ENCODE assay signal across 13 cellular contexts in the genomic region with DNA sequence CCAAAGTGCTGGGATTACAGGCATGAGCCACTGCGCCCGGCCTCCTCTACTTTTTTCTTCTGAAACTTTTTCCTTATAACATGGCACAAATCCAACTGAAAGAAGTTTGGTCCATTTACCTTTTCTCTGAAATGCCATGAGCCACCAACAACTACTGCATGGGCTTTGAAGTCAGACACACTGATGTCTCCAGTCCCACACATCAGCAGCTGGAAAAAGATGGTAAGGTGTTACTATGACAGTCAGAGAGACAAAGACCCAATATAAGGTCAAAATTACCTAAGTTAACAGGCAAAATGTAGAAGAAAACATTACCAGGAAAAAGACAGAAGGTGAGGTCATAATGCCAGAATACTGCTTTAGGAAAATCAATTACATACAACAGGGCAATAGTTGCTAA. TPM values are rescaled to one million over a fixed set of nuclear protein-coding genes. Genes with fewer than 3 reads are reported as not detected.
A peak's percentile ranks its signal among the peaks of the same experiment; 100 is the strongest.
DNase-seq lines count a peak whose midpoint lies in the region; ATAC-seq and TF ChIP-seq lines count a peak whose summit lies in the region.
"Had no signal": no experiment of that assay in that cellular context is flagged by ENCODE, and none has a peak within 500 bp of the region (broad histone marks: within the 10 kb centered on the region; RNA-seq: fewer than 3 reads in every experiment).

No MANE protein-coding gene starts in this region.

- peaks cover 65% of the 10 kb centered on the region for H3K36me3 Mint-ChIP-seq in activated naive CD8-positive, alpha-beta T cell treated with anti-CD3 and anti-CD28 coated beads, Interleukin-2, amount 50 U/mL, for 24 hours (ENCODE audit: low read depth)

- CTCF ChIA-PET in A673 (lab: Charles Lee) = no interaction called here

- H3K27ac ChIP-seq in heart left ventricle (peak overlapping the region in 7 of 12 donors; percentile 11 to 59 (median 47)), gastrocnemius medialis (peak overlapping the region; percentile 80 to 88 (median 87)), A673 (ENCODE audit: low read depth, low read length, poor library complexity, severe bottlenecking) (no peak overlapping the region)
- H3K27ac ChIP-seq: BLaER1 treated with 17β-estradiol and CSF1 and Interleukin-3, amounts not matched to agents 10 nM and 100 nM had no signal

- H3K36me3 ChIP-seq in heart left ventricle (peaks cover 0 to 98% (median 88%) of the 10 kb centered on the region in 9 donors), gastrocnemius medialis (peaks cover 0 to 36% of the 10 kb centered on the region in 2 donors), A673 (ENCODE audit: insufficient read depth, low read length, poor library complexity, severe bottlenecking) (peaks cover 40% of the 10 kb centered on the region)

- POLR2A ChIA-PET in A673 (lab: Charles Lee; ENCODE audit: low non-redundant PET) = no interaction called here

- TF ChIP-seq POLR2A in heart left ventricle (IDR thresholded peaks at IDR 0.05) (no peak), gastrocnemius medialis (IDR thresholded peaks at IDR 0.05) (no peak)

- no peak for TF ChIP-seq CTCF in heart left ventricle (IDR thresholded peaks at IDR 0.05)
- no peak for TF ChIP-seq CTCF in gastrocnemius medialis (IDR thresholded peaks at IDR 0.05 in 4 of 5, conservative IDR thresholded peaks at IDR 0.05 in 1 of 5)
- no peak for TF ChIP-seq CTCF in A673 (conservative IDR thresholded peaks at IDR 0.05; ENCODE audit: low read depth, low read length)

- BruUV-seq in A673 (replicated peaks; lab: Mats Ljungman, UMichigan) = no TSS peak

- H3K9me3 Mint-ChIP-seq in activated naive CD8-positive, alpha-beta T cell treated with anti-CD3 and anti-CD28 coated beads, Interleukin-2, amount 50 U/mL, for 24 hours = no peaks in the 10 kb centered on the region
- H3K9me3 Mint-ChIP-seq: CD4-positive, CD25-positive, alpha-beta regulatory T cell had no signal

- H3K4me1 Mint-ChIP-seq in activated naive CD8-positive, alpha-beta T cell treated with anti-CD3 and anti-CD28 coated beads, Interleukin-2, amount 50 U/mL, for 24 hours = peaks cover 30% of the 10 kb centered on the region
- H3K4me1 Mint-ChIP-seq: CD4-positive, CD25-positive, alpha-beta regulatory T cell had no signal

- peak overlapping the region; percentile 55 for H3K27ac Mint-ChIP-seq in activated naive CD8-positive, alpha-beta T cell treated with anti-CD3 and anti-CD28 coated beads, Interleukin-2, amount 50 U/mL, for 24 hours

- H3K27me3 ChIP-seq in heart left ventricle = no peaks in the 10 kb centered on the region
- H3K27me3 ChIP-seq in gastrocnemius medialis = no peaks in the 10 kb centered on the region
- H3K27me3 ChIP-seq in A673 (replicated peaks; ENCODE audit: insufficient read depth, low read depth, low read length, poor library complexity) = no peaks in the 10 kb centered on the region
- H3K27me3 ChIP-seq: BLaER1 treated with 17β-estradiol and CSF1 and Interleukin-3, amounts not matched to agents 10 nM and 100 nM had no signal

- DNase-seq in heart left ventricle (no peak), left ventricle myocardium superior (no peak), gastrocnemius medialis (no peak), A673 (ENCODE audit: low spot score) (no peak), NCI-H1694 treated with DMSO at 0.1 percent for 48 hours (lab: John Stamatoyannopoulos, UW) (no peak)
- DNase-seq in activated naive CD8-positive, alpha-beta T cell treated with anti-CD3 and anti-CD28 coated beads, Interleukin-2, amount 50 U/mL, for 24 hours = no peak
- no peak for DNase-seq in stimulated activated CD4-positive, alpha-beta T cell treated with anti-CD3 and anti-CD28 coated beads, Interleukin-4, amount 100 ng/mL, for 24 hours
- DNase-seq: 8988T; ACHN; CD4-positive, CD25-positive, alpha-beta regulatory T cell; DMS53 had no signal

- no peak overlapping the region for H3K4me3 ChIP-seq in heart left ventricle
- no peak overlapping the region for H3K4me3 ChIP-seq in gastrocnemius medialis
- H3K4me3 ChIP-seq in A673 (ENCODE audit: low read depth, low read length, poor library complexity, severe bottlenecking) = no peak overlapping the region
- H3K4me3 ChIP-seq: BLaER1 treated with 17β-estradiol and CSF1 and Interleukin-3, amounts not matched to agents 10 nM and 100 nM; HAP-1 had no signal

- H3K9me3 ChIP-seq in heart left ventricle = no peaks in the 10 kb centered on the region
- H3K9me3 ChIP-seq in gastrocnemius medialis = no peaks in the 10 kb centered on the region
- no peaks in the 10 kb centered on the region for H3K9me3 ChIP-seq in A673 (ENCODE audit: low read depth, low read length, poor library complexity, severe bottlenecking)
- H3K9me3 ChIP-seq: BLaER1 treated with 17β-estradiol and CSF1 and Interleukin-3, amounts not matched to agents 10 nM and 100 nM; HAP-1 had no signal

- peaks cover 0 to 30% (median 10%) of the 10 kb centered on the region in 12 donors for H3K4me1 ChIP-seq in heart left ventricle
- H3K4me1 ChIP-seq in gastrocnemius medialis = peaks cover 34 to 58% of the 10 kb centered on the region in 2 donors
- no peaks in the 10 kb centered on the region for H3K4me1 ChIP-seq in A673 (ENCODE audit: insufficient read depth, low read length, poor library complexity, severe bottlenecking)
- H3K4me1 ChIP-seq: BLaER1 treated with 17β-estradiol and CSF1 and Interleukin-3, amounts not matched to agents 10 nM and 100 nM; HAP-1 had no signal

- in situ Hi-C loops in gastrocnemius medialis (cut with MboI; ENCODE audit: low sequenced_read_pairs in 4 of 4) = no loop called here

- ATAC-seq in heart left ventricle = no peak
- no peak for ATAC-seq in left ventricle myocardium superior
- peak; percentile 57 for ATAC-seq in activated naive CD8-positive, alpha-beta T cell treated with anti-CD3 and anti-CD28 coated beads, Interleukin-2, amount 50 U/mL, for 24 hours
- ATAC-seq in gastrocnemius medialis = no peak

- H3K4me3 Mint-ChIP-seq in activated naive CD8-positive, alpha-beta T cell treated with anti-CD3 and anti-CD28 coated beads, Interleukin-2, amount 50 U/mL, for 24 hours = no peak overlapping the region
- H3K4me3 Mint-ChIP-seq: CD4-positive, CD25-positive, alpha-beta regulatory T cell had no signal

- intact Hi-C loops in heart left ventricle (cut with DNase I) (loop anchor here in 2 of 10 donors (10.0 kb wide), 2 partner anchors 50 to 150 kb away; partner anchors contain the start of gene LTBP2 (in 1 of the 2)), left ventricle myocardium superior (cut with micrococcal nuclease) (no loop called here), gastrocnemius medialis (cut with DNase I; ENCODE audit: low total_unique reads) (loop anchor here (1.0 to 5.0 kb wide), 4 partner anchors 48 to 914 kb away; partner anchors contain the start of genes AREL1, FCF1, FLVCR2 and YLPM1), A673 (cut with micrococcal nuclease; ENCODE audit: unreplicated experiment) (no loop called here)

- H3K27me3 Mint-ChIP-seq in activated naive CD8-positive, alpha-beta T cell treated with anti-CD3 and anti-CD28 coated beads, Interleukin-2, amount 50 U/mL, for 24 hours = no peaks in the 10 kb centered on the region
- H3K27me3 Mint-ChIP-seq: CD4-positive, CD25-positive, alpha-beta regulatory T cell had no signal

- 93 to 97% (median 95%) methylated on average over 2 of the region's 2 CpGs for WGBS in heart left ventricle, 4 donors

RNA-seq across cellular contexts. Expression of gene AREL1, which starts 48.2 kb away (rescaled TPM):
- total RNA-seq in heart left ventricle = 10 to 100 TPM; 17.1 to 30.9 (median 22.4) TPM
- 10 to 100 TPM in 1 of 2 donors, 1 to 10 TPM in 1; 7.8 to 17.8 TPM for polyA plus RNA-seq in heart left ventricle
- 28.1 TPM for total RNA-seq in left ventricle myocardium superior
- 10 to 100 TPM; 14.7 to 30.1 (median 22.1) TPM for total RNA-seq in gastrocnemius medialis
- total RNA-seq in A673 (2021) = 48.7 and 52.1 TPM in 2 replicates

RNA-seq across cellular contexts. Expression of gene FCF1, which starts 48.2 kb away (rescaled TPM):
- 10 to 100 TPM; 12.3 to 44.6 (median 36.7) TPM for total RNA-seq in heart left ventricle
- polyA plus RNA-seq in heart left ventricle = 10 to 100 TPM in 1 of 2 donors, 1 to 10 TPM in 1; 4.3 to 46.2 TPM
- 38.9 TPM for total RNA-seq in left ventricle myocardium superior
- 10 to 100 TPM; 15.1 to 22.9 (median 18.6) TPM for total RNA-seq in gastrocnemius medialis
- total RNA-seq in A673 (2021) = 73.1 and 74.2 TPM in 2 replicates

RNA-seq across cellular contexts. Expression of gene LTBP2, which starts 52.7 kb away (rescaled TPM):
- total RNA-seq in heart left ventricle (10 to 100 TPM; 19.1 to 69.1 (median 36.1) TPM), left ventricle myocardium superior (16.0 TPM), gastrocnemius medialis (10 to 100 TPM; 19.8 to 51.9 (median 28.8) TPM), A673 (2021) (0.26 and 0.57 TPM in 2 replicates)
- 1 to 10 TPM; 4.0 to 8.4 TPM for polyA plus RNA-seq in heart left ventricle

Comparison
In these comparisons a context has a peak if more than half of its experiments do, and no peak if none do; other contexts are left out.
1. RNA of gene LTBP2, which starts 52.7 kb away (total RNA-seq): 19.1 to 69.1 TPM in heart left ventricle, 19.8 to 51.9 TPM in gastrocnemius medialis and 16.0 TPM in left ventricle myocardium superior (single experiment); 0.26 to 0.57 TPM in A673; every median in the first group is over 10 times any median in the second.